In genomic region chr4:70544279-70544870, GRCh38 we compare ENCODE assay signal across 8 cellular contexts. TPM values are rescaled to one million over a fixed set of nuclear protein-coding genes. Genes with fewer than 3 reads are reported as not detected.
DNase-seq lines count a peak whose midpoint lies in the region; ATAC-seq and TF ChIP-seq lines count a peak whose summit lies in the region.

No MANE protein-coding gene starts in this region.

- H3K4me3 ChIP-seq in AG10803 (ENCODE audit: low read length), result no peak overlapping the region

- H3K36me3 Mint-ChIP-seq in endothelial cell (ENCODE audit: low read depth, unreplicated experiment), result no peaks in the 10 kb centered on the region

- no peaks in the 10 kb centered on the region for H3K9me3 Mint-ChIP-seq in endothelial cell (ENCODE audit: unreplicated experiment)

- no peak overlapping the region for H3K4me3 Mint-ChIP-seq in endothelial cell (ENCODE audit: unreplicated experiment)

- peak; percentile 59 for TF ChIP-seq CTCF in AG10803 (conservative IDR thresholded peaks at IDR 0.05; ENCODE audit: low read length)
- peak; percentile 81 for TF ChIP-seq CTCF in LNCAP (IDR thresholded peaks at IDR 0.05)
- peak; percentile 63 for TF ChIP-seq CTCF in endothelial cell (IDR thresholded peaks at IDR 0.05; ENCODE audit: unreplicated experiment)

- no peaks in the 10 kb centered on the region for H3K27me3 Mint-ChIP-seq in endothelial cell (ENCODE audit: unreplicated experiment)

- peak; percentile 86 for ATAC-seq in GM19351 (IDR thresholded peaks at IDR 0.05; ENCODE audit: unreplicated experiment)
- no peak for ATAC-seq in GM19467 (IDR thresholded peaks at IDR 0.05; ENCODE audit: unreplicated experiment)

- DNase-seq in AG10803 (ENCODE audit: low read depth) (peak; percentile 14), endothelial cell (ENCODE audit: low spot score) (peak; percentile 9), GDM1 (lab: John Stamatoyannopoulos, UW) (no peak), NCI-H510A treated with DMSO at 0.1 percent for 48 hours (lab: John Stamatoyannopoulos, UW) (no peak), NCI-H2171 treated with DMSO at 0.1 percent for 48 hours (lab: John Stamatoyannopoulos, UW) (no peak)

- H3K4me1 Mint-ChIP-seq in endothelial cell (ENCODE audit: unreplicated experiment), result no peaks in the 10 kb centered on the region

- no peak overlapping the region for H3K27ac Mint-ChIP-seq in endothelial cell (ENCODE audit: unreplicated experiment)

RNA-seq across cellular contexts. Expression of gene AMTN, which starts 26.0 kb away (rescaled TPM):
- total RNA-seq in endothelial cell (ENCODE audit: unreplicated experiment), result not detected

RNA-seq across cellular contexts. Expression of gene AMBN, which starts 47.7 kb away (rescaled TPM):
- total RNA-seq in endothelial cell (ENCODE audit: unreplicated experiment), result not detected

Comparison
In these comparisons a context has a peak if more than half of its experiments do, and no peak if none do; other contexts are left out.
1. DNase-seq: peak in AG10803 (single experiment) and endothelial cell (single experiment); none in GDM1 (single experiment), NCI-H510A treated with DMSO at 0.1 percent for 48 hours (single experiment) and NCI-H2171 treated with DMSO at 0.1 percent for 48 hours (single experiment).
2. Peak in every context shown above with its lines, with median percentiles within 50 percentile points of each other: CTCF ChIP-seq.